24 cellular contexts compared by ENCODE assay signal in genomic region chr9:12424243-12424642, GRCh38.
"Had no signal": no experiment of that assay in that cellular context is flagged by ENCODE, and none has a peak within 500 bp of the region (broad histone marks: within the 10 kb centered on the region; RNA-seq: fewer than 3 reads in every experiment).

No MANE protein-coding gene starts in this region.

- DNase-seq: naive thymus-derived CD8-positive, alpha-beta T cell; nephron progenitor cell; nucleus accumbens; pancreas; right cardiac atrium; right lobe of liver; sigmoid colon; small intestine; stimulated activated CD4-positive, alpha-beta T cell treated with anti-CD3 and anti-CD28 coated beads, Interleukin-15, amount 100 ng/mL, for 24 hours; stimulated activated CD4-positive, alpha-beta T cell treated with anti-CD3 and anti-CD28 coated beads, Interleukin-2, amount 100 ng/mL, for 24 hours; stimulated activated CD4-positive, alpha-beta T cell treated with anti-CD3 and anti-CD28 coated beads, Interleukin-2, amount 100 ng/mL, for 48 hours; stimulated activated CD4-positive, alpha-beta T cell treated with anti-CD3 and anti-CD28 coated beads, Interleukin-4, amount 100 ng/mL, for 24 hours; stimulated activated naive B cell treated with anti-CD40 and anti-IgM and Interleukin-4, amounts not matched to agents 10 μg/mL and 1 μg/mL and 100 μg/mL, for 72 hours; stimulated activated naive CD4-positive, alpha-beta T cell treated with Interleukin-2 at 50 U/mL for 16 hours; stomach; thyroid gland; trophoblast cell; upper lobe of left lung had no signal

- H3K4me3 ChIP-seq: pancreas, prostate gland, right lobe of liver, sigmoid colon, stomach, thoracic aorta, thyroid gland, tibial nerve, upper lobe of left lung, vagina had no signal

- ATAC-seq: naive thymus-derived CD8-positive, alpha-beta T cell; natural killer cell treated with Interleukin-12 subunit alpha and Interleukin-12 subunit beta and Interleukin-15 and Interleukin-18, amount 100 ng/mL, for 72 hours; pancreas; right cardiac atrium; right lobe of liver; stimulated activated effector memory CD8-positive, alpha-beta T cell treated with anti-CD3 and anti-CD28 coated beads, Interleukin-12 subunit alpha, Interleukin-12 subunit beta, amount 100 ng/mL, for 72 hours; stimulated activated naive B cell treated with anti-CD40 and anti-IgM and Interleukin-4, amounts not matched to agents 10 μg/mL and 1 μg/mL and 100 μg/mL, for 72 hours had no signal
